ENCODE assay signal across 8 cellular contexts in genomic region chr16:58426095-58426494, GRCh38. TPM values are rescaled to one million over a fixed set of nuclear protein-coding genes. Genes with fewer than 3 reads are reported as not detected.
DNase-seq lines count a peak whose midpoint lies in the region; ATAC-seq lines count a peak whose summit lies in the region.

No MANE protein-coding gene starts in this region.

- DNase-seq in RPMI7951 (ENCODE audit: low read depth) (peak; percentile 58), left lobe of liver (ENCODE audit: low spot score) (no peak), SHP77 (lab: John Stamatoyannopoulos, UW) (no peak), NCI-H1417 (lab: John Stamatoyannopoulos, UW) (no peak)
- DNase-seq in activated effector memory CD4-positive, alpha-beta T cell treated with anti-CD3 and anti-CD28 coated beads, Interleukin-2, amount 50 U/mL, for 16 hours, result no peak

- peak; percentile 83 for ATAC-seq in GM18861 (IDR thresholded peaks at IDR 0.05; ENCODE audit: unreplicated experiment)
- ATAC-seq in HG02763 (IDR thresholded peaks at IDR 0.05; ENCODE audit: unreplicated experiment), result peak; percentile 83
- ATAC-seq in left lobe of liver, result peak; percentile 35
- no peak for ATAC-seq in HG03439 (IDR thresholded peaks at IDR 0.05; ENCODE audit: unreplicated experiment)

RNA-seq across cellular contexts. Expression of gene GINS3, which starts 33.8 kb away (rescaled TPM):
- total RNA-seq in RPMI7951 (2014; rRNA removed; shearing (Covaris generic)), result 17.3 and 18.4 TPM in 2 replicates
- 1.9 TPM for total RNA-seq in left lobe of liver
